22 cellular contexts compared by ENCODE assay signal in genomic region chr20:56322661-56323060, GRCh38. TPM values are rescaled to one million over a fixed set of nuclear protein-coding genes. Genes with fewer than 3 reads are reported as not detected.
DNase-seq lines count a peak whose midpoint lies in the region; TF ChIP-seq lines count a peak whose summit lies in the region.
"Had no signal": no experiment of that assay in that cellular context is flagged by ENCODE, and none has a peak within 500 bp of the region (broad histone marks: within the 10 kb centered on the region; RNA-seq: fewer than 3 reads in every experiment).

No MANE protein-coding gene starts in this region.

- no peak overlapping the region for H3K4me2 ChIP-seq in Karpas-422 (ENCODE audit: low read depth, low read length, poor library complexity, severe bottlenecking)
- H3K4me2 ChIP-seq: A549, BLaER1, SK-N-SH had no signal

- CTCF ChIA-PET in BJ (lab: Yijun Ruan, JAX), result no interaction called here

- TF ChIP-seq POLR2A in transverse colon (IDR thresholded peaks at IDR 0.05), result no peak

- DNase-seq in BJ (ENCODE audit: low read depth) (peak; percentile 7), Karpas-422 (peak; percentile 24), fibroblast of mammary gland (ENCODE audit: low read depth) (peak; percentile 32), NCI-H2227 (lab: John Stamatoyannopoulos, UW; ENCODE audit: unreplicated experiment) (no peak), GM13977 (ENCODE audit: low spot score) (no peak), transverse colon (no peak), NCI-H345 treated with DMSO at 0.1 percent for 48 hours (lab: John Stamatoyannopoulos, UW; ENCODE audit: unreplicated experiment) (no peak)
- DNase-seq: CD4-positive, alpha-beta T cell; Kasumi-1; NCI-H1092 treated with DMSO at 0.1 percent for 48 hours; NCI-H1436; NCI-H187; NCI-H2081 treated with DMSO at 0.1 percent for 48 hours; NCI-H2171; NCI-H345; NCI-H524; NCI-H774; SK-N-SH; SW 1271 had no signal

- POLR2A ChIA-PET in BJ (lab: Charles Lee), result no interaction called here

- H3K4me1 ChIP-seq in Karpas-422 (ENCODE audit: low read length) (no peaks in the 10 kb centered on the region), transverse colon (no peaks in the 10 kb centered on the region)
- H3K4me1 ChIP-seq: A549, BLaER1 had no signal

- in situ Hi-C loops in GM13977 (cut with MboI; ENCODE audit: low pct_unique_long_range_greater_than_20kb, low sequenced_read_pairs, unreplicated experiment), result no loop called here
- in situ Hi-C loops in transverse colon (cut with MboI; ENCODE audit: low pct_ligation_motif_present in 1 of 4, low pct_unique_long_range_greater_than_20kb in 1 of 4, low sequenced_read_pairs in 3 of 4), result no loop called here

- no peak overlapping the region for H3K9ac ChIP-seq in Karpas-422 (ENCODE audit: low read length)
- H3K9ac ChIP-seq: BLaER1, SK-N-SH had no signal

- H2AFZ ChIP-seq in Karpas-422 (ENCODE audit: low read length), result no peak overlapping the region

- H3K36me3 ChIP-seq in BJ (ENCODE audit: control insufficient read depth, insufficient read depth, low read length) (no peaks in the 10 kb centered on the region), Karpas-422 (ENCODE audit: insufficient read depth, low read length) (no peaks in the 10 kb centered on the region), transverse colon (no peaks in the 10 kb centered on the region)
- H3K36me3 ChIP-seq: BLaER1 had no signal

- no peaks in the 10 kb centered on the region for H3K9me2 ChIP-seq in Karpas-422 (replicated peaks; ENCODE audit: insufficient read depth, low read length)
- H3K9me2 ChIP-seq: SK-N-SH had no signal

- H4K20me1 ChIP-seq in Karpas-422 (ENCODE audit: insufficient read depth, low read depth, low read length), result no peaks in the 10 kb centered on the region
- H4K20me1 ChIP-seq: BLaER1 had no signal

- no peak for TF ChIP-seq EP300 in transverse colon (IDR thresholded peaks at IDR 0.05; ENCODE audit: low read depth)

- WGBS in transverse colon (ENCODE audit: low coverage in 1 of 2), 2 donors, result 0 to 35% methylated on average over 1 to 4 of the region's 4 CpGs

- no peaks in the 10 kb centered on the region for H3K9me3 ChIP-seq in Karpas-422 (ENCODE audit: low read length)
- no peaks in the 10 kb centered on the region for H3K9me3 ChIP-seq in transverse colon
- H3K9me3 ChIP-seq: A549, BLaER1, SK-N-SH had no signal

- H3K27me3 ChIP-seq in BJ (ENCODE audit: control insufficient read depth, insufficient read depth, low read length), result no peaks in the 10 kb centered on the region
- H3K27me3 ChIP-seq in Karpas-422 (ENCODE audit: low read length), result no peaks in the 10 kb centered on the region
- H3K27me3 ChIP-seq in transverse colon, result peaks cover 4% of the 10 kb centered on the region
- H3K27me3 ChIP-seq: BLaER1 had no signal

- intact Hi-C loops in transverse colon (cut with DNase I; ENCODE audit: low total_unique reads), result no loop called here

- H3K27ac ChIP-seq in Karpas-422 (ENCODE audit: low read length) (no peak overlapping the region), transverse colon (no peak overlapping the region)
- H3K27ac ChIP-seq: A549, BLaER1 had no signal

- H3K79me2 ChIP-seq in Karpas-422 (ENCODE audit: low read length), result no peaks in the 10 kb centered on the region

- no peak overlapping the region for H3K4me3 ChIP-seq in BJ (ENCODE audit: low read depth, low read length)
- H3K4me3 ChIP-seq in Karpas-422 (ENCODE audit: low read length), result no peak overlapping the region
- H3K4me3 ChIP-seq in fibroblast of mammary gland (ENCODE audit: control insufficient read depth, low read depth, low read length), result no peak overlapping the region
- no peak overlapping the region for H3K4me3 ChIP-seq in transverse colon
- H3K4me3 ChIP-seq: A549, BLaER1, GM12878 had no signal

- TF ChIP-seq CTCF in BJ (IDR thresholded peaks at IDR 0.05; ENCODE audit: insufficient read depth, low read depth, low read length) (no peak), fibroblast of mammary gland (conservative IDR thresholded peaks at IDR 0.05; ENCODE audit: control insufficient read depth, insufficient read depth, low read depth, low read length) (no peak), GM13977 (IDR thresholded peaks at IDR 0.05; ENCODE audit: extremely low read depth, insufficient read depth, missing control alignments) (no peak), transverse colon (IDR thresholded peaks at IDR 0.05) (no peak)

RNA-seq across cellular contexts. Expression of gene FAM210B, which starts 36.1 kb away (rescaled TPM):
- polyA plus RNA-seq in BJ (2011; rRNA removed), result 40.7 and 50.5 TPM in 2 replicates
- polyA minus RNA-seq in BJ (2011; rRNA and poly(A)+ RNA removed), result 13.3 and 17.5 TPM in 2 replicates
- total RNA-seq in Karpas-422 (2014; rRNA removed; shearing (Covaris generic); ENCODE audit: low replicate concordance), result not detected in 2 replicates
- 10 to 100 TPM; 15.3 to 30.7 (median 25.5) TPM for total RNA-seq in transverse colon

Comparison
In these comparisons a context has a peak if more than half of its experiments do, and no peak if none do; other contexts are left out.
1. DNase-seq: peak in BJ (single experiment), Karpas-422 (single experiment) and fibroblast of mammary gland (single experiment); none in NCI-H2227 (single experiment), GM13977 (single experiment), transverse colon (single experiment) and NCI-H345 treated with DMSO at 0.1 percent for 48 hours (single experiment).
2. RNA of gene FAM210B, which starts 36.1 kb away (total RNA-seq): 15.3 to 30.7 TPM in transverse colon; not detected in Karpas-422; every median in the first group is over 10 times any median in the second.